Comparison of ENCODE assay signal across 1 cellular context in genomic region chr10:5758927-5759326, GRCh38.
TF ChIP-seq lines count a peak whose summit lies in the region.

No MANE protein-coding gene starts in this region.

TF ChIP-seq in GM23338, 12 proteins besides CTCF, POLR2A, EP300 and RAD21 (continued from another document):
- no peak for TF ChIP-seq EZH2 (IDR thresholded peaks at IDR 0.05; ENCODE audit: low read depth, unreplicated experiment)
- no peak for TF ChIP-seq STAT1 (IDR thresholded peaks at IDR 0.05; ENCODE audit: unreplicated experiment)
- TF ChIP-seq ZNF114 (CRISPR knock-in tag; IDR thresholded peaks at IDR 0.05): no peak
- TF ChIP-seq ZNF462 (CRISPR knock-in tag; IDR thresholded peaks at IDR 0.05): no peak
- no peak for TF ChIP-seq CREB1 (CRISPR knock-in tag; IDR thresholded peaks at IDR 0.05; ENCODE audit: low read depth)
- no peak for TF ChIP-seq JUNB (IDR thresholded peaks at IDR 0.05; ENCODE audit: unreplicated experiment)
- TF ChIP-seq, protein P1, sequence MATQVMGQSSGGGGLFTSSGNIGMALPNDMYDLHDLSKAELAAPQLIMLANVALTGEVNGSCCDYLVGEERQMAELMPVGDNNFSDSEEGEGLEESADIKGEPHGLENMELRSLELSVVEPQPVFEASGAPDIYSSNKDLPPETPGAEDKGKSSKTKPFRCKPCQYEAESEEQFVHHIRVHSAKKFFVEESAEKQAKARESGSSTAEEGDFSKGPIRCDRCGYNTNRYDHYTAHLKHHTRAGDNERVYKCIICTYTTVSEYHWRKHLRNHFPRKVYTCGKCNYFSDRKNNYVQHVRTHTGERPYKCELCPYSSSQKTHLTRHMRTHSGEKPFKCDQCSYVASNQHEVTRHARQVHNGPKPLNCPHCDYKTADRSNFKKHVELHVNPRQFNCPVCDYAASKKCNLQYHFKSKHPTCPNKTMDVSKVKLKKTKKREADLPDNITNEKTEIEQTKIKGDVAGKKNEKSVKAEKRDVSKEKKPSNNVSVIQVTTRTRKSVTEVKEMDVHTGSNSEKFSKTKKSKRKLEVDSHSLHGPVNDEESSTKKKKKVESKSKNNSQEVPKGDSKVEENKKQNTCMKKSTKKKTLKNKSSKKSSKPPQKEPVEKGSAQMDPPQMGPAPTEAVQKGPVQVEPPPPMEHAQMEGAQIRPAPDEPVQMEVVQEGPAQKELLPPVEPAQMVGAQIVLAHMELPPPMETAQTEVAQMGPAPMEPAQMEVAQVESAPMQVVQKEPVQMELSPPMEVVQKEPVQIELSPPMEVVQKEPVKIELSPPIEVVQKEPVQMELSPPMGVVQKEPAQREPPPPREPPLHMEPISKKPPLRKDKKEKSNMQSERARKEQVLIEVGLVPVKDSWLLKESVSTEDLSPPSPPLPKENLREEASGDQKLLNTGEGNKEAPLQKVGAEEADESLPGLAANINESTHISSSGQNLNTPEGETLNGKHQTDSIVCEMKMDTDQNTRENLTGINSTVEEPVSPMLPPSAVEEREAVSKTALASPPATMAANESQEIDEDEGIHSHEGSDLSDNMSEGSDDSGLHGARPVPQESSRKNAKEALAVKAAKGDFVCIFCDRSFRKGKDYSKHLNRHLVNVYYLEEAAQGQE (IDR thresholded peaks at IDR 0.05; ENCODE audit: unreplicated experiment): no peak
